In the genomic region with DNA sequence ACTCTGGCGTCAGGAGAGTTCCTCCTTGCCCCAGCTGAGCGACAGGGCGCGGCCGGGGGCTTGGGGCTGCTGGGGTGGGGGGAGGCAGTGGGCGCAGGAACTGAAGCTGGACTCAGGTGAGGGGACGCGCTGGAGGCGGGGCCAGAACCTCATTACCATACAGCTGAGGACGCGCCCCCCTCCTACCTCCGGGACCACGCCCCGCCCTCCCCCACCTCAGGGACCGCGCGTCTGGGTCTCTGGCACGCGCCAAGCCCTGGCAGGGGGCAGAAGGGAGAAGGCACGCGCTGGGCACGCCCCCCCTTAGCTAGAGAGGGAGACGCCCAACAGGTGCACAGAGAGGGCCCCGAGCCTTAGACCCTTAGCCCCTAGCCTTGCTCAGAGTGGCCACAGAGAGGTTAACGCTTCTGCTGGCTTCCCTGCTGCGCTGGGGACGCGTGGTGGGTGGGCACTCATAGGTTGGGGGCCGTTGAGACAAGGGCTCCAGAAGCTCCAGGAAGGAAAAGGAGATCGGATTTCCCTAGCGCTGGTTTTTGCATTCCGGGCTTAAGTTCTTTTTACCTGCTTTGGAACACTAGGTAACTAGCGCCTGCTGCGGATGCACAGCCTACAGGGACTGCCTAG, we compare ENCODE assay signal across 9 cellular contexts. TPM values are rescaled to one million over a fixed set of nuclear protein-coding genes. Genes with fewer than 3 reads are reported as not detected.
DNase-seq lines count a peak whose midpoint lies in the region; ATAC-seq, FAIRE-seq and TF ChIP-seq lines count a peak whose summit lies in the region.
"Had no signal": no experiment of that assay in that cellular context is flagged by ENCODE, and none has a peak within 500 bp of the region (broad histone marks: within the 10 kb centered on the region; RNA-seq: fewer than 3 reads in every experiment).

No MANE protein-coding gene starts in this region.

- H3K4me2 ChIP-seq in Loucy (ENCODE audit: low read depth, low read length, poor library complexity, severe bottlenecking) (peak overlapping the region; percentile 92), keratinocyte (ENCODE audit: control insufficient read depth, extremely low read depth, insufficient read depth, low read depth, low read length) (peak overlapping the region; percentile 70)

- H4K20me1 ChIP-seq in Loucy (ENCODE audit: insufficient read depth, low read length, poor library complexity, severe bottlenecking), result no peaks in the 10 kb centered on the region
- H4K20me1 ChIP-seq in keratinocyte (ENCODE audit: control insufficient read depth, extremely low read depth, insufficient read depth, low read length), result peaks cover 2% of the 10 kb centered on the region

- no peaks in the 10 kb centered on the region for H3K9me3 ChIP-seq in CD4-positive, CD25-positive, alpha-beta regulatory T cell (ENCODE audit: control insufficient read depth in 2 of 2, low read length in 2 of 2)
- no peaks in the 10 kb centered on the region for H3K9me3 ChIP-seq in Loucy (ENCODE audit: insufficient read depth, low read depth, low read length)
- no peaks in the 10 kb centered on the region for H3K9me3 ChIP-seq in keratinocyte (ENCODE audit: control insufficient read depth, low read depth, low read length)
- no peaks in the 10 kb centered on the region for H3K9me3 ChIP-seq in thoracic aorta

- H3K4me1 ChIP-seq in CD4-positive, CD25-positive, alpha-beta regulatory T cell (ENCODE audit: control insufficient read depth, insufficient read depth, low read length, poor library complexity, severe bottlenecking), result peaks cover 57% of the 10 kb centered on the region
- H3K4me1 ChIP-seq in Loucy (ENCODE audit: insufficient read depth, low read length, poor library complexity, severe bottlenecking), result peaks cover 42% of the 10 kb centered on the region
- peaks cover 19% of the 10 kb centered on the region for H3K4me1 ChIP-seq in keratinocyte (ENCODE audit: control insufficient read depth, extremely low read depth, insufficient read depth, low read length)
- H3K4me1 ChIP-seq in thoracic aorta (ENCODE audit: control insufficient read depth in 1 of 2, low read depth in 2 of 2), result peaks cover 42 to 59% of the 10 kb centered on the region in 2 donors

- no peaks in the 10 kb centered on the region for H3K36me3 ChIP-seq in CD4-positive, CD25-positive, alpha-beta regulatory T cell (ENCODE audit: control insufficient read depth, insufficient read depth, low read length)
- no peaks in the 10 kb centered on the region for H3K36me3 ChIP-seq in Loucy (ENCODE audit: insufficient read depth, low read length)
- H3K36me3 ChIP-seq in keratinocyte (ENCODE audit: control insufficient read depth in 2 of 2, extremely low read depth in 1 of 2, insufficient read depth in 2 of 2, low read length in 2 of 2), result no peaks in the 10 kb centered on the region
- H3K36me3 ChIP-seq in thoracic aorta, result no peaks in the 10 kb centered on the region

- FAIRE-seq in keratinocyte (lab: Jason Lieb, UNC), result no peak

- H3K27ac ChIP-seq in CD4-positive, CD25-positive, alpha-beta regulatory T cell (ENCODE audit: insufficient read depth, low read length, poor library complexity, severe bottlenecking), result no peak overlapping the region
- H3K27ac ChIP-seq in keratinocyte (ENCODE audit: control insufficient read depth, insufficient read depth, low read length) (no peak overlapping the region), thoracic aorta (no peak overlapping the region)

- H3K79me2 ChIP-seq in Loucy (ENCODE audit: insufficient read depth, low read length) (no peaks in the 10 kb centered on the region), keratinocyte (ENCODE audit: control insufficient read depth, insufficient read depth, low read length) (no peaks in the 10 kb centered on the region)

- H3K4me1 Mint-ChIP-seq in CD4-positive, CD25-positive, alpha-beta regulatory T cell, result peaks cover 0 to 61% (median 27%) of the 10 kb centered on the region in 4 donors
- H3K4me1 Mint-ChIP-seq in activated CD8-positive, alpha-beta T cell treated with anti-CD3 and anti-CD28 coated beads for 36 hours (ENCODE audit: low read depth), result peaks cover 50% of the 10 kb centered on the region

- no peaks in the 10 kb centered on the region for H3K9me2 ChIP-seq in Loucy (replicated peaks; ENCODE audit: low read depth, low read length)

- dilution Hi-C loops in keratinocyte (cut with MboI; ENCODE audit: extremely low pct_ligation_motif_present, low sequenced_read_pairs), result no loop called here

- POLR2A ChIA-PET in activated CD8-positive, alpha-beta T cell treated with anti-CD3 and anti-CD28 coated beads for 36 hours (lab: Charles Lee), result interaction anchor here (1.0 to 6.6 kb wide), 6 partner anchors 10 to 57 kb away, joined by 3 to 43 read pairs (median 6); a partner anchor contains a TSS

- H3K27me3 Mint-ChIP-seq in CD4-positive, CD25-positive, alpha-beta regulatory T cell, result peaks cover 76% of the 10 kb centered on the region
- peaks cover 65% of the 10 kb centered on the region for H3K27me3 Mint-ChIP-seq in activated CD8-positive, alpha-beta T cell treated with anti-CD3 and anti-CD28 coated beads for 36 hours

- peaks cover 0 to 5% (median 0%) of the 10 kb centered on the region in 7 donors for H3K9me3 Mint-ChIP-seq in CD4-positive, CD25-positive, alpha-beta regulatory T cell
- H3K9me3 Mint-ChIP-seq in activated CD8-positive, alpha-beta T cell treated with anti-CD3 and anti-CD28 coated beads for 36 hours, result no peaks in the 10 kb centered on the region

- no peaks in the 10 kb centered on the region for H3K36me3 Mint-ChIP-seq in CD4-positive, CD25-positive, alpha-beta regulatory T cell
- H3K36me3 Mint-ChIP-seq in activated CD8-positive, alpha-beta T cell treated with anti-CD3 and anti-CD28 coated beads for 36 hours (ENCODE audit: low read depth), result no peaks in the 10 kb centered on the region

- H3K27ac Mint-ChIP-seq in CD4-positive, CD25-positive, alpha-beta regulatory T cell, result no peak overlapping the region
- no peak overlapping the region for H3K27ac Mint-ChIP-seq in activated CD8-positive, alpha-beta T cell treated with anti-CD3 and anti-CD28 coated beads for 36 hours

- no peaks in the 10 kb centered on the region for H3K9me1 ChIP-seq in keratinocyte (ENCODE audit: control insufficient read depth, extremely low read depth, insufficient read depth, low read length)

- TF ChIP-seq CTCF in Loucy (conservative IDR thresholded peaks at IDR 0.05; ENCODE audit: low read length), result no peak
- no peak for TF ChIP-seq CTCF in activated CD8-positive, alpha-beta T cell treated with anti-CD3 and anti-CD28 coated beads for 36 hours (IDR thresholded peaks at IDR 0.05)
- no peak for TF ChIP-seq CTCF in keratinocyte (optimal IDR thresholded peaks at IDR 0.05 in 1 of 3, IDR thresholded peaks at IDR 0.05 in 1 of 3, conservative IDR thresholded peaks at IDR 0.05 in 1 of 3; ENCODE audit: extremely low read depth in 1 of 3, insufficient read depth in 2 of 3, low read length in 3 of 3)
- no peak for TF ChIP-seq CTCF in thoracic aorta (IDR thresholded peaks at IDR 0.05)

- ATAC-seq in CD4-positive, CD25-positive, alpha-beta regulatory T cell (ENCODE audit: low read depth in 2 of 2), result peak; percentile 16 to 32
- peak; percentile 8 for ATAC-seq in activated CD8-positive, alpha-beta T cell treated with anti-CD3 and anti-CD28 coated beads for 36 hours
- ATAC-seq in thoracic aorta (ENCODE audit: insufficient number of reproducible peaks, low FRiP score, low read depth) (no peak), HG03025 (IDR thresholded peaks at IDR 0.05; ENCODE audit: low FRiP score, unreplicated experiment) (no peak)

- peak overlapping the region; percentile 82 to 86 (median 84) for H3K4me3 Mint-ChIP-seq in CD4-positive, CD25-positive, alpha-beta regulatory T cell
- peak overlapping the region; percentile 58 for H3K4me3 Mint-ChIP-seq in activated CD8-positive, alpha-beta T cell treated with anti-CD3 and anti-CD28 coated beads for 36 hours

- peak overlapping the region; percentile 79; the same call in 1 of the 2 replicates for H2AFZ ChIP-seq in Loucy (ENCODE audit: low read length)
- no peak overlapping the region for H2AFZ ChIP-seq in keratinocyte (ENCODE audit: control insufficient read depth, low read length)

- H3K9ac ChIP-seq in Loucy (ENCODE audit: low read depth, low read length, poor library complexity, severe bottlenecking), result no peak overlapping the region
- H3K9ac ChIP-seq in keratinocyte (ENCODE audit: control insufficient read depth, extremely low read depth, insufficient read depth, low read length), result no peak overlapping the region

- intact Hi-C loops in activated CD8-positive, alpha-beta T cell treated with anti-CD3 and anti-CD28 coated beads for 36 hours (cut with micrococcal nuclease), result no loop called here

- CTCF ChIA-PET in activated CD8-positive, alpha-beta T cell treated with anti-CD3 and anti-CD28 coated beads for 36 hours (lab: Charles Lee), result interaction anchor here (1.0 to 10.1 kb wide), 7 partner anchors 13 to 93 kb away, joined by 3 to 133 read pairs (median 7); a partner anchor contains a TSS

- H3K4me3 ChIP-seq in CD4-positive, CD25-positive, alpha-beta regulatory T cell (ENCODE audit: low read depth, low read length), result peak overlapping the region; percentile 37
- H3K4me3 ChIP-seq in Loucy (ENCODE audit: low read length, poor library complexity, severe bottlenecking), result peak overlapping the region; percentile 74
- peak overlapping the region; percentile 22 to 60 (median 48) for H3K4me3 ChIP-seq in keratinocyte (ENCODE audit: control insufficient read depth in 2 of 3, extremely low read depth in 1 of 3, insufficient read depth in 2 of 3, low read depth in 1 of 3, low read length in 3 of 3)
- H3K4me3 ChIP-seq in thoracic aorta, result peak overlapping the region; percentile 72

- H3F3A ChIP-seq in Loucy (ENCODE audit: low read depth), result no peaks in the 10 kb centered on the region

- H3K27me3 ChIP-seq in CD4-positive, CD25-positive, alpha-beta regulatory T cell (ENCODE audit: control insufficient read depth, insufficient read depth, low read length), result peaks cover 13% of the 10 kb centered on the region
- H3K27me3 ChIP-seq in Loucy (ENCODE audit: insufficient read depth, low read length, poor library complexity, severe bottlenecking) (peaks cover 16% of the 10 kb centered on the region), keratinocyte (ENCODE audit: control insufficient read depth, extremely low read depth, insufficient read depth, low read length) (peaks cover 92% of the 10 kb centered on the region), thoracic aorta (replicated peaks; ENCODE audit: insufficient read depth) (peaks cover 13% of the 10 kb centered on the region)

- DNase-seq in CD4-positive, CD25-positive, alpha-beta regulatory T cell, result peak in 1 of 3 donors; percentile 16
- peak; percentile 24 for DNase-seq in activated CD8-positive, alpha-beta T cell treated with anti-CD3 and anti-CD28 coated beads for 36 hours
- DNase-seq in keratinocyte (ENCODE audit: low read depth, low spot score), result no peak
- DNase-seq in thoracic aorta (ENCODE audit: low spot score), result no peak
- no peak for DNase-seq in islet precursor cell
- DNase-seq in HuH-7.5 (ENCODE audit: low spot score), result no peak

RNA-seq across cellular contexts. Expression of a gene that starts 0.7 kb away (rescaled TPM):
- not detected for total RNA-seq in CD4-positive, CD25-positive, alpha-beta regulatory T cell
- not detected for polyA plus RNA-seq in CD4-positive, CD25-positive, alpha-beta regulatory T cell
- not detected for total RNA-seq in activated CD8-positive, alpha-beta T cell treated with anti-CD3 and anti-CD28 coated beads for 36 hours
- polyA plus RNA-seq in keratinocyte, result not detected in 3 replicates
- not detected for polyA plus RNA-seq in keratinocyte (2011; ENCODE audit: low read depth)
- not detected in 2 replicates for polyA plus RNA-seq in keratinocyte (2011; cell fraction: cytosol; rRNA removed)
- 0.15 TPM in 1 of 2 replicates, not detected in the other for polyA plus RNA-seq in keratinocyte (2011; cell fraction: nucleus; rRNA removed)
- 0.07 TPM in 1 of 2 replicates, not detected in the other for polyA plus RNA-seq in keratinocyte (2012; ENCODE audit: low replicate concordance)
- polyA minus RNA-seq in keratinocyte, result not detected in 3 replicates
- not detected for polyA minus RNA-seq in keratinocyte (2011; cell fraction: cytosol; rRNA and poly(A)+ RNA removed)
- not detected in 2 replicates for polyA minus RNA-seq in keratinocyte (2011; cell fraction: nucleus; rRNA and poly(A)+ RNA removed)
- 10 to 100 TPM in 1 of 2 donors, 1 to 10 TPM in 1; 6.2 to 13.0 TPM for total RNA-seq in thoracic aorta

RNA-seq across cellular contexts. Expression of a gene that starts 24.8 kb away (rescaled TPM):
- 0.64 TPM for total RNA-seq in CD4-positive, CD25-positive, alpha-beta regulatory T cell
- under 1 TPM in 2 of 4 donors, not detected in 2; 0.26 to 0.45 TPM for polyA plus RNA-seq in CD4-positive, CD25-positive, alpha-beta regulatory T cell
- total RNA-seq in activated CD8-positive, alpha-beta T cell treated with anti-CD3 and anti-CD28 coated beads for 36 hours, result 10 to 100 TPM; 21.9 to 22.6 TPM
- polyA plus RNA-seq in keratinocyte, result 6.4 to 7.2 TPM (median 6.9 TPM) in 3 replicates
- 8.1 TPM for polyA plus RNA-seq in keratinocyte (2011; ENCODE audit: low read depth)
- polyA plus RNA-seq in keratinocyte (2011; cell fraction: cytosol; rRNA removed), result 6.5 and 7.4 TPM in 2 replicates
- polyA plus RNA-seq in keratinocyte (2011; cell fraction: nucleus; rRNA removed), result 12.4 and 12.8 TPM in 2 replicates
- 5.7 and 41.9 TPM in 2 replicates for polyA plus RNA-seq in keratinocyte (2012; ENCODE audit: low replicate concordance)
- polyA minus RNA-seq in keratinocyte, result 3.6 to 4.4 TPM (median 4.1 TPM) in 3 replicates
- polyA minus RNA-seq in keratinocyte (2011; cell fraction: cytosol; rRNA and poly(A)+ RNA removed), result 15.9 TPM
- polyA minus RNA-seq in keratinocyte (2011; cell fraction: nucleus; rRNA and poly(A)+ RNA removed), result 7.1 and 11.8 TPM in 2 replicates
- 1 to 10 TPM; 3.9 to 7.3 TPM for total RNA-seq in thoracic aorta

RNA-seq across cellular contexts. Expression of a gene that starts 34.2 kb away (rescaled TPM):
- total RNA-seq in CD4-positive, CD25-positive, alpha-beta regulatory T cell, result 26.4 TPM
- polyA plus RNA-seq in CD4-positive, CD25-positive, alpha-beta regulatory T cell, result 10 to 100 TPM; 19.5 to 26.5 (median 22.4) TPM
- total RNA-seq in activated CD8-positive, alpha-beta T cell treated with anti-CD3 and anti-CD28 coated beads for 36 hours, result 1 to 10 TPM; 6.1 TPM
- 11.6 to 21.1 TPM (median 18.2 TPM) in 3 replicates for polyA plus RNA-seq in keratinocyte
- 5.7 TPM for polyA plus RNA-seq in keratinocyte (2011; ENCODE audit: low read depth)
- polyA plus RNA-seq in keratinocyte (2011; cell fraction: cytosol; rRNA removed), result 9.4 and 15.1 TPM in 2 replicates
- 29.3 and 35.6 TPM in 2 replicates for polyA plus RNA-seq in keratinocyte (2011; cell fraction: nucleus; rRNA removed)
- polyA plus RNA-seq in keratinocyte (2012; ENCODE audit: low replicate concordance), result 14.4 and 20.6 TPM in 2 replicates
- 41.6 to 68.4 TPM (median 60.3 TPM) in 3 replicates for polyA minus RNA-seq in keratinocyte
- polyA minus RNA-seq in keratinocyte (2011; cell fraction: cytosol; rRNA and poly(A)+ RNA removed), result 44.7 TPM
- polyA minus RNA-seq in keratinocyte (2011; cell fraction: nucleus; rRNA and poly(A)+ RNA removed), result 59.2 and 60.0 TPM in 2 replicates
- total RNA-seq in thoracic aorta, result 10 to 100 TPM; 26.0 to 37.9 TPM

RNA-seq across cellular contexts. Expression of a gene that starts 54.4 kb away (rescaled TPM):
- not detected for total RNA-seq in CD4-positive, CD25-positive, alpha-beta regulatory T cell
- polyA plus RNA-seq in CD4-positive, CD25-positive, alpha-beta regulatory T cell, result under 1 TPM in 1 of 4 donors, not detected in 3; 0.09 TPM
- under 1 TPM; 0.40 to 0.41 TPM for total RNA-seq in activated CD8-positive, alpha-beta T cell treated with anti-CD3 and anti-CD28 coated beads for 36 hours
- polyA plus RNA-seq in keratinocyte, result 1.2 to 12.1 TPM (median 7.1 TPM) in 3 replicates
- 15.0 TPM for polyA plus RNA-seq in keratinocyte (2011; ENCODE audit: low read depth)
- polyA plus RNA-seq in keratinocyte (2011; cell fraction: cytosol; rRNA removed), result 3.3 and 7.6 TPM in 2 replicates
- polyA plus RNA-seq in keratinocyte (2011; cell fraction: nucleus; rRNA removed), result 28.3 and 31.0 TPM in 2 replicates
- polyA plus RNA-seq in keratinocyte (2012; ENCODE audit: low replicate concordance), result 1.2 and 28.5 TPM in 2 replicates
- 0.89 to 4.5 TPM (median 3.4 TPM) in 3 replicates for polyA minus RNA-seq in keratinocyte
- polyA minus RNA-seq in keratinocyte (2011; cell fraction: cytosol; rRNA and poly(A)+ RNA removed), result 5.8 TPM
- polyA minus RNA-seq in keratinocyte (2011; cell fraction: nucleus; rRNA and poly(A)+ RNA removed), result 12.0 and 15.2 TPM in 2 replicates
- total RNA-seq in thoracic aorta, result not detected
- total RNA-seq: lung microvascular endothelial cell had no signal

Comparison
In these comparisons a context has a peak if more than half of its experiments do, and no peak if none do; other contexts are left out.
1. ATAC-seq: peak in CD4-positive, CD25-positive, alpha-beta regulatory T cell (2 of 2) and activated CD8-positive, alpha-beta T cell treated with anti-CD3 and anti-CD28 coated beads for 36 hours (single experiment); none in thoracic aorta (single experiment) and HG03025 (single experiment).
2. Peak in every context shown above with its lines, with median percentiles within 50 percentile points of each other: H3K4me3 ChIP-seq.